In the genomic region with DNA sequence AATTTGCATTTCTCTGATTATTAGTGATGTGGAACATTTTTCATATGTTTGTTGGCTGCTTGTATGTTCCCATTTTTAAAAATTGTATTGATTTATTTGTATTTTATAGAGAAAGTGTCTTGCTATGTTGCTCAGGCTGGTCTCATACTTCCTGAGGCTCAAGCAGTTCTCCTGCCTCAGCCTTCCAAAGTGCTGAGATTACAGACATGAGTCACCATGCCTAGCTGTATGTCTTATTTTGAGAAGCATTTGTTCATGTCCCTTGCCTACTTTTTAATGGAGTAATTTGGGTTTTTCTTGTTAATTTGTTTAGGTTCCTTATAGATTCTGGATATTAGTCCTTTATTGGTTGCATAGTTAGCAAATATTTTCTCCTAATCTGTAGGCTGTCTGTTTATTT, we compare ENCODE assay signal across 23 cellular contexts.
A peak's percentile ranks its signal among the peaks of the same experiment; 100 is the strongest.
DNase-seq lines count a peak whose midpoint lies in the region; TF ChIP-seq lines count a peak whose summit lies in the region.
"Had no signal": no experiment of that assay in that cellular context is flagged by ENCODE, and none has a peak within 500 bp of the region (broad histone marks: within the 10 kb centered on the region; RNA-seq: fewer than 3 reads in every experiment).

No MANE protein-coding gene starts in this region.

- in situ Hi-C loops in G401 (cut with HindIII; ENCODE audit: low sequenced_read_pairs) = no loop called here

- intact Hi-C loops in head of caudate nucleus (cut with DNase I) = no loop called here

- TF ChIP-seq CTCF in cardiac fibroblast (IDR thresholded peaks at IDR 0.05; ENCODE audit: low read depth, low read length) = no peak

- DNase-seq in ELR (ENCODE audit: low read depth) = peak; percentile 52
- peak; percentile 18 for DNase-seq in NCI-H226
- DNase-seq in cardiac fibroblast (ENCODE audit: low read depth in 2 of 2) = peak; percentile 24 to 59
- peak; percentile 46 for DNase-seq in iris pigment epithelial cell (ENCODE audit: low read depth)
- DNase-seq in head of caudate nucleus = no peak
- no peak for DNase-seq in G401 (ENCODE audit: low spot score)
- no peak for DNase-seq in NCI-H187 treated with DMSO at 0.1 percent for 48 hours (lab: John Stamatoyannopoulos, UW)
- no peak for DNase-seq in amygdala (lab: John Stamatoyannopoulos, UW)
- DNase-seq: activated CD4-positive, alpha-beta T cell treated with anti-CD3 and anti-CD28 coated beads, Interleukin-2, amount 10 ng/mL, durations not matched to agents 24 days and 14 days; activated effector memory CD4-positive, alpha-beta T cell treated with anti-CD3 and anti-CD28 coated beads, Interleukin-2, amount 50 U/mL, for 16 hours; activated naive CD8-positive, alpha-beta T cell treated with anti-CD3 and anti-CD28 coated beads, Interleukin-2, amount 50 U/mL, for 24 hours; activated T-cell treated with anti-CD3 and anti-CD28 coated beads, Interleukin-2, amount 50 U/mL, for 1 hour; CD8-positive, alpha-beta T cell; DMS 273 treated with DMSO at 0.1 percent for 48 hours; effector memory CD4-positive, alpha-beta T cell; H9; KBM-7; NCI-H1436; NCI-H446; pancreas; stimulated activated CD4-positive, alpha-beta T cell treated with anti-CD3 and anti-CD28 coated beads, Interleukin-2, amount 100 ng/mL, for 24 hours had no signal

- H3K4me3 ChIP-seq in cardiac fibroblast (replicated peaks in 1 of 2; ENCODE audit: low read depth in 2 of 2, low read length in 2 of 2) = no peak overlapping the region
- H3K4me3 ChIP-seq: lung, pancreas, tibial nerve had no signal

Comparison
In these comparisons a context has a peak if more than half of its experiments do, and no peak if none do; other contexts are left out.
1. DNase-seq: peak in ELR (single experiment), NCI-H226 (single experiment), cardiac fibroblast (2 of 2) and iris pigment epithelial cell (single experiment); none in head of caudate nucleus (0 of 42), G401 (single experiment), NCI-H187 treated with DMSO at 0.1 percent for 48 hours (single experiment) and amygdala (0 of 56).